ENCODE assay signal across 15 cellular contexts in genomic region chr7:28152594-28152993, GRCh38. TPM values are rescaled to one million over a fixed set of nuclear protein-coding genes. Genes with fewer than 3 reads are reported as not detected.
DNase-seq lines count a peak whose midpoint lies in the region; ATAC-seq and TF ChIP-seq lines count a peak whose summit lies in the region.
"Had no signal": no experiment of that assay in that cellular context is flagged by ENCODE, and none has a peak within 500 bp of the region (broad histone marks: within the 10 kb centered on the region; RNA-seq: fewer than 3 reads in every experiment).

No MANE protein-coding gene starts in this region.

- H3K4me1 ChIP-seq in BLaER1 treated with 17β-estradiol and CSF1 and Interleukin-3, amounts not matched to agents 10 nM and 100 nM, result peaks cover 60 to 90% (median 75%) of the 10 kb centered on the region in 10 experiments

- intact Hi-C loops in Calu3 (cut with micrococcal nuclease; ENCODE audit: unreplicated experiment), result no loop called here

- no peak for ATAC-seq in T-helper 17 cell
- ATAC-seq in HG03442 (IDR thresholded peaks at IDR 0.05; ENCODE audit: unreplicated experiment), result no peak
- ATAC-seq: pancreas had no signal

- peaks cover 0 to 18% (median 0%) of the 10 kb centered on the region in 11 experiments; a peak in 7 of 22 replicates for H3K36me3 ChIP-seq in BLaER1 treated with 17β-estradiol and CSF1 and Interleukin-3, amounts not matched to agents 10 nM and 100 nM
- H3K36me3 ChIP-seq: pancreas, upper lobe of left lung had no signal

- BruUV-seq in Calu3 (replicated peaks; lab: Mats Ljungman, UMichigan), result no TSS peak

- CTCF ChIA-PET in Calu3 (lab: Charles Lee), result no interaction called here

- no peak for TF ChIP-seq CTCF in Calu3 (IDR thresholded peaks at IDR 0.05; ENCODE audit: unreplicated experiment)

- H3K9ac ChIP-seq in BLaER1 treated with 17β-estradiol and CSF1 and Interleukin-3, amounts not matched to agents 10 nM and 100 nM, result peak overlapping the region in 3 of 11 experiments; percentile 43 to 62 (median 53); a peak in 6 of 22 replicates

- H3K4me1 Mint-ChIP-seq in Calu3 (ENCODE audit: low read depth, unreplicated experiment) (peaks cover 69% of the 10 kb centered on the region), T-helper 17 cell (peaks cover 45% of the 10 kb centered on the region), immature natural killer cell (peaks cover 87 to 89% of the 10 kb centered on the region in 2 donors)

- DNase-seq in Calu3 (no peak), T-helper 17 cell (no peak), immature natural killer cell (no peak), Kasumi-1 (lab: John Stamatoyannopoulos, UW) (no peak), GF-D8 (lab: John Stamatoyannopoulos, UW) (no peak)
- DNase-seq in stimulated activated CD4-positive, alpha-beta T cell treated with anti-CD3 and anti-CD28 coated beads, Interleukin-12 subunit alpha, Interleukin-12 subunit beta, amount 100 ng/mL, for 4 hours, result no peak
- DNase-seq: activated CD8-positive, alpha-beta memory T cell treated with anti-CD3 and anti-CD28 coated beads, Interleukin-2, amount 50 U/mL, for 48 hours; DND-41; NCI-H2107; NCI-H69; pancreas; upper lobe of left lung had no signal

- no peak overlapping the region for H3K4me3 ChIP-seq in BLaER1 treated with 17β-estradiol and CSF1 and Interleukin-3, amounts not matched to agents 10 nM and 100 nM
- H3K4me3 ChIP-seq: pancreas, upper lobe of left lung had no signal

- no peaks in the 10 kb centered on the region for H4K20me1 ChIP-seq in BLaER1 treated with 17β-estradiol and CSF1 and Interleukin-3, amounts not matched to agents 10 nM and 100 nM

- H3K27me3 Mint-ChIP-seq in Calu3 (ENCODE audit: unreplicated experiment), result no peaks in the 10 kb centered on the region
- H3K27me3 Mint-ChIP-seq in T-helper 17 cell, result no peaks in the 10 kb centered on the region
- H3K27me3 Mint-ChIP-seq in immature natural killer cell (ENCODE audit: low read depth in 3 of 3), result peaks cover 0 to 2% (median 2%) of the 10 kb centered on the region in 3 donors

- peak overlapping the region; percentile 46 to 99 (median 83) for H3K4me2 ChIP-seq in BLaER1 treated with 17β-estradiol and CSF1 and Interleukin-3, amounts not matched to agents 10 nM and 100 nM

- H3K27me3 ChIP-seq in BLaER1 treated with 17β-estradiol and CSF1 and Interleukin-3, amounts not matched to agents 10 nM and 100 nM, result no peaks in the 10 kb centered on the region
- H3K27me3 ChIP-seq: foreskin keratinocyte, pancreas, upper lobe of left lung had no signal

- no peaks in the 10 kb centered on the region for H3K9me3 ChIP-seq in BLaER1 treated with 17β-estradiol and CSF1 and Interleukin-3, amounts not matched to agents 10 nM and 100 nM (replicated peaks in 1 of 11)
- no peaks in the 10 kb centered on the region for H3K9me3 ChIP-seq in T-helper 17 cell (ENCODE audit: control insufficient read depth, low read length, poor library complexity, severe bottlenecking)
- H3K9me3 ChIP-seq: pancreas, upper lobe of left lung had no signal

- H3K27ac Mint-ChIP-seq in Calu3 (ENCODE audit: unreplicated experiment), result peak overlapping the region; percentile 2
- H3K27ac Mint-ChIP-seq in T-helper 17 cell, result peak overlapping the region; percentile 82
- peak overlapping the region; percentile 82 to 96 (median 90) for H3K27ac Mint-ChIP-seq in immature natural killer cell

- H3K4me3 Mint-ChIP-seq in Calu3 (ENCODE audit: low read depth, unreplicated experiment) (no peak overlapping the region), T-helper 17 cell (peak overlapping the region; percentile 77), immature natural killer cell (peak overlapping the region; percentile 24 to 78 (median 72))

- H3K9me3 Mint-ChIP-seq in Calu3 (ENCODE audit: low read depth, unreplicated experiment) (no peaks in the 10 kb centered on the region), immature natural killer cell (no peaks in the 10 kb centered on the region)

- H3K27ac ChIP-seq in BLaER1 treated with 17β-estradiol and CSF1 and Interleukin-3, amounts not matched to agents 10 nM and 100 nM, result peak overlapping the region; percentile 50 to 95 (median 93); a peak in 20 of 22 replicates
- H3K27ac ChIP-seq: foreskin keratinocyte, pancreas, upper lobe of left lung had no signal

- H3K36me3 Mint-ChIP-seq in Calu3 (ENCODE audit: insufficient read depth, unreplicated experiment) (peaks cover 5% of the 10 kb centered on the region), T-helper 17 cell (ENCODE audit: low read depth) (peaks cover 4% of the 10 kb centered on the region), immature natural killer cell (peaks cover 0 to 4% (median 3%) of the 10 kb centered on the region in 3 donors)

RNA-seq across cellular contexts. Expression of gene JAZF1, which starts 28.0 kb away (rescaled TPM):
- 8.6 and 10.7 TPM in 2 replicates for total RNA-seq in Calu3 (2022)
- total RNA-seq in T-helper 17 cell, result 10 to 100 TPM; 12.4 to 13.4 TPM
- polyA plus RNA-seq in immature natural killer cell, result 10 to 100 TPM; 17.7 to 40.2 (median 25.9) TPM

Comparison
In these comparisons a context has a peak if more than half of its experiments do, and no peak if none do; other contexts are left out.
1. H3K27ac Mint-ChIP-seq: peak in every context shown above with its lines; median percentile 90 in immature natural killer cell; 82 in T-helper 17 cell; 2 in Calu3.